Comparison of ENCODE assay signal across 13 cellular contexts in the genomic region with DNA sequence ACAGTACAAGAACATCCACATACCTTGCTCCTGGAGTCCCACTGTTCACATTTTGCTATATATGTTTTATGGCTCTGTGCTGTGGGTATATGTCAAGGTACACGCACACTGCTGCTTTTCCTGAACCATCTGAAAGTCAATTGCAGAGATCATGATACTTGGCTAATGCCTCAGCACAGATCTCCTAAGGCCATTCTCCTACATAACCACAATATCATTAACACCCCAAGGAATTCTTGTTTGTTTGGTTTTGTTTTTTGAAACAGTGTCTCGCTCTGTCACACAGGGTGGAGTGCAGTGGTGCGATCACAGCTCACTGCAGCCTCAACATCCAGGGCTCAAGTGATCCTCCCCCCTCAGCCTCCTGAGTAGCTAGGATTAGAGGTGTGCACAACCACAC. TPM values are rescaled to one million over a fixed set of nuclear protein-coding genes. Genes with fewer than 3 reads are reported as not detected.
DNase-seq lines count a peak whose midpoint lies in the region; ATAC-seq and TF ChIP-seq lines count a peak whose summit lies in the region.
"Had no signal": no experiment of that assay in that cellular context is flagged by ENCODE, and none has a peak within 500 bp of the region (broad histone marks: within the 10 kb centered on the region; RNA-seq: fewer than 3 reads in every experiment).

No MANE protein-coding gene starts in this region.

- H3K18ac ChIP-seq in neuronal stem cell (ENCODE audit: low read length), result no peak overlapping the region

- peak overlapping the region in 5 of 11 experiments; percentile 10 to 62 (median 49); a peak in 1 of 22 replicates for H3K9ac ChIP-seq in BLaER1 treated with 17β-estradiol and CSF1 and Interleukin-3, amounts not matched to agents 10 nM and 100 nM
- H3K9ac ChIP-seq in neuronal stem cell (ENCODE audit: low read depth, low read length, poor library complexity), result no peak overlapping the region

- H2AK5ac ChIP-seq in neuronal stem cell (ENCODE audit: low read depth, low read length), result no peak overlapping the region

- H2AFZ ChIP-seq in neuronal stem cell (ENCODE audit: low read length), result no peak overlapping the region

- no peak overlapping the region for H2BK15ac ChIP-seq in neuronal stem cell (ENCODE audit: low read length)

- ATAC-seq in HG03342 (IDR thresholded peaks at IDR 0.05; ENCODE audit: unreplicated experiment) (no peak), HG03457 (IDR thresholded peaks at IDR 0.05; ENCODE audit: unreplicated experiment) (no peak)
- ATAC-seq: body of pancreas had no signal

- peaks cover 3% of the 10 kb centered on the region for H3K27me3 Mint-ChIP-seq in endothelial cell (ENCODE audit: unreplicated experiment)

- no peak overlapping the region for H3K23ac ChIP-seq in neuronal stem cell (ENCODE audit: low read depth, low read length, poor library complexity)

- peak overlapping the region in 7 of 11 experiments; percentile 13 to 72 (median 48); a peak in 8 of 22 replicates for H3K27ac ChIP-seq in BLaER1 treated with 17β-estradiol and CSF1 and Interleukin-3, amounts not matched to agents 10 nM and 100 nM
- peak overlapping the region; percentile 14 for H3K27ac ChIP-seq in neuronal stem cell (replicated peaks; ENCODE audit: low read length)
- no peak overlapping the region for H3K27ac ChIP-seq in effector memory CD4-positive, alpha-beta T cell (ENCODE audit: insufficient read depth, low read length, poor library complexity, severe bottlenecking)

- DNase-seq in M059J (ENCODE audit: low read depth) (peak; percentile 72), endothelial cell (ENCODE audit: low spot score) (no peak), neuronal stem cell (ENCODE audit: low spot score) (no peak), NCI-H1417 (lab: John Stamatoyannopoulos, UW) (no peak)
- no peak for DNase-seq in effector memory CD4-positive, alpha-beta T cell
- DNase-seq: activated CD4-positive, alpha-beta T cell treated with anti-CD3 and anti-CD28 coated beads for 48 hours; body of pancreas; NCI-H146; NCI-H526; stimulated activated CD4-positive, alpha-beta T cell treated with anti-CD3 and anti-CD28 coated beads, Interleukin-15, amount 100 ng/mL, for 24 hours had no signal

- peaks cover 2% of the 10 kb centered on the region for H3K79me1 ChIP-seq in neuronal stem cell (ENCODE audit: low read depth, low read length)

- no peaks in the 10 kb centered on the region for H3K36me3 ChIP-seq in BLaER1 treated with 17β-estradiol and CSF1 and Interleukin-3, amounts not matched to agents 10 nM and 100 nM
- peaks cover 0 to 5% of the 10 kb centered on the region in 2 donors for H3K36me3 ChIP-seq in neuronal stem cell (replicated peaks in 1 of 2; ENCODE audit: control insufficient read depth in 2 of 2, insufficient read depth in 2 of 2, low read length in 2 of 2)
- H3K36me3 ChIP-seq in effector memory CD4-positive, alpha-beta T cell (ENCODE audit: control insufficient read depth, insufficient read depth, low read length), result no peaks in the 10 kb centered on the region

- H2BK12ac ChIP-seq in neuronal stem cell (ENCODE audit: low read length), result no peak overlapping the region

- H3K4me2 ChIP-seq in BLaER1 treated with 17β-estradiol and CSF1 and Interleukin-3, amounts not matched to agents 10 nM and 100 nM, result peak overlapping the region; percentile 80 to 98 (median 87)
- no peak overlapping the region for H3K4me2 ChIP-seq in neuronal stem cell (ENCODE audit: insufficient read depth, low read length, poor library complexity, severe bottlenecking)

- H4K8ac ChIP-seq in neuronal stem cell (ENCODE audit: low read depth, low read length), result no peak overlapping the region

- peaks cover 54 to 70% (median 60%) of the 10 kb centered on the region in 10 experiments for H3K4me1 ChIP-seq in BLaER1 treated with 17β-estradiol and CSF1 and Interleukin-3, amounts not matched to agents 10 nM and 100 nM
- peaks cover 19 to 21% of the 10 kb centered on the region in 2 donors for H3K4me1 ChIP-seq in neuronal stem cell (ENCODE audit: control insufficient read depth in 2 of 2, insufficient read depth in 1 of 2, low read depth in 1 of 2, low read length in 2 of 2)
- no peaks in the 10 kb centered on the region for H3K4me1 ChIP-seq in effector memory CD4-positive, alpha-beta T cell (ENCODE audit: control insufficient read depth, insufficient read depth, low read length, poor library complexity, severe bottlenecking)

- H3K27ac Mint-ChIP-seq in endothelial cell (ENCODE audit: unreplicated experiment), result peak overlapping the region; percentile 84

- H3K4me1 Mint-ChIP-seq in endothelial cell (ENCODE audit: unreplicated experiment), result peaks cover 49% of the 10 kb centered on the region

- H2BK120ac ChIP-seq in neuronal stem cell (ENCODE audit: low read depth, low read length), result no peak overlapping the region

- H2BK5ac ChIP-seq in neuronal stem cell (ENCODE audit: low read length), result no peak overlapping the region

- H4K20me1 ChIP-seq in BLaER1 treated with 17β-estradiol and CSF1 and Interleukin-3, amounts not matched to agents 10 nM and 100 nM, result peaks cover 0 to 16% (median 3%) of the 10 kb centered on the region in 11 experiments; a peak in 1 of 22 replicates

- no peak for TF ChIP-seq CTCF in endothelial cell (IDR thresholded peaks at IDR 0.05; ENCODE audit: unreplicated experiment)

- no CpG with 5 or more reads among the region's 3 CpGs for WGBS in neuronal stem cell (ENCODE audit: extremely low coverage in 2 of 2, insufficient read length in 2 of 2, insufficient replicate concordance in 1 of 2), 2 donors

- no peak overlapping the region for H3K4me3 Mint-ChIP-seq in endothelial cell (ENCODE audit: unreplicated experiment)

- peak overlapping the region in 1 of 10 experiments; percentile 29; a peak in 1 of 20 replicates for H3K4me3 ChIP-seq in BLaER1 treated with 17β-estradiol and CSF1 and Interleukin-3, amounts not matched to agents 10 nM and 100 nM
- H3K4me3 ChIP-seq in neuronal stem cell (ENCODE audit: low read length in 2 of 2), result no peak overlapping the region
- H3K4me3 ChIP-seq in effector memory CD4-positive, alpha-beta T cell (ENCODE audit: insufficient read depth, low read depth, low read length, poor library complexity, severe bottlenecking), result no peak overlapping the region
- H3K4me3 ChIP-seq: body of pancreas had no signal

- peaks cover 8% of the 10 kb centered on the region for H3K36me3 Mint-ChIP-seq in endothelial cell (ENCODE audit: low read depth, unreplicated experiment)

- H3K4ac ChIP-seq in neuronal stem cell (ENCODE audit: low read length), result no peak overlapping the region

- no peaks in the 10 kb centered on the region for H3K9me3 ChIP-seq in BLaER1 treated with 17β-estradiol and CSF1 and Interleukin-3, amounts not matched to agents 10 nM and 100 nM (replicated peaks in 1 of 11)
- H3K9me3 ChIP-seq in neuronal stem cell (replicated peaks in 1 of 2; ENCODE audit: control insufficient read depth in 2 of 2, insufficient read depth in 1 of 2, low read depth in 1 of 2, low read length in 2 of 2), result peaks cover 0 to 3% of the 10 kb centered on the region in 2 donors
- H3K9me3 ChIP-seq in effector memory CD4-positive, alpha-beta T cell (ENCODE audit: control insufficient read depth, low read length), result no peaks in the 10 kb centered on the region
- H3K9me3 ChIP-seq: body of pancreas had no signal

- H3K27me3 ChIP-seq in BLaER1 treated with 17β-estradiol and CSF1 and Interleukin-3, amounts not matched to agents 10 nM and 100 nM, result peaks cover 0 to 3% (median 0%) of the 10 kb centered on the region in 11 experiments; a peak in 1 of 22 replicates
- H3K27me3 ChIP-seq in neuronal stem cell (ENCODE audit: control insufficient read depth in 3 of 3, insufficient read depth in 3 of 3, low read depth in 1 of 3, low read length in 3 of 3), result no peaks in the 10 kb centered on the region
- H3K27me3 ChIP-seq in effector memory CD4-positive, alpha-beta T cell (replicated peaks; ENCODE audit: control insufficient read depth, insufficient read depth, low read length, poor library complexity, severe bottlenecking), result no peaks in the 10 kb centered on the region
- H3K27me3 ChIP-seq: body of pancreas had no signal

- H3K14ac ChIP-seq in neuronal stem cell (ENCODE audit: low read length), result no peak overlapping the region

- H3K9me3 Mint-ChIP-seq in endothelial cell (ENCODE audit: unreplicated experiment), result no peaks in the 10 kb centered on the region

- H4K91ac ChIP-seq in neuronal stem cell (ENCODE audit: low read depth, low read length, poor library complexity), result no peak overlapping the region

RNA-seq across cellular contexts. Expression of a gene that starts 16.0 kb away (rescaled TPM):
- total RNA-seq in M059J (2014; rRNA removed; shearing (Covaris generic)), result 35.7 and 37.1 TPM in 2 replicates
- 106 TPM for total RNA-seq in endothelial cell (ENCODE audit: unreplicated experiment)
- 123 TPM for polyA plus RNA-seq in neuronal stem cell (2013, experiment 1 of 2)
- 121 TPM for polyA plus RNA-seq in neuronal stem cell (2013, experiment 2 of 2)

RNA-seq across cellular contexts. Expression of a gene that starts 49.1 kb away (rescaled TPM):
- total RNA-seq in M059J (2014; rRNA removed; shearing (Covaris generic)), result 17.5 and 33.0 TPM in 2 replicates
- 31.2 TPM for total RNA-seq in endothelial cell (ENCODE audit: unreplicated experiment)
- polyA plus RNA-seq in neuronal stem cell (2013, experiment 1 of 2), result 36.6 TPM
- polyA plus RNA-seq in neuronal stem cell (2013, experiment 2 of 2), result 38.1 TPM

RNA-seq across cellular contexts. Expression of a gene that starts 49.2 kb away (rescaled TPM):
- 12.8 and 13.8 TPM in 2 replicates for total RNA-seq in M059J (2014; rRNA removed; shearing (Covaris generic))
- 15.9 TPM for total RNA-seq in endothelial cell (ENCODE audit: unreplicated experiment)
- 9.0 TPM for polyA plus RNA-seq in neuronal stem cell (2013, experiment 1 of 2)
- 7.7 TPM for polyA plus RNA-seq in neuronal stem cell (2013, experiment 2 of 2)
